Comparison of ENCODE assay signal across 1 cellular context in the genomic region with DNA sequence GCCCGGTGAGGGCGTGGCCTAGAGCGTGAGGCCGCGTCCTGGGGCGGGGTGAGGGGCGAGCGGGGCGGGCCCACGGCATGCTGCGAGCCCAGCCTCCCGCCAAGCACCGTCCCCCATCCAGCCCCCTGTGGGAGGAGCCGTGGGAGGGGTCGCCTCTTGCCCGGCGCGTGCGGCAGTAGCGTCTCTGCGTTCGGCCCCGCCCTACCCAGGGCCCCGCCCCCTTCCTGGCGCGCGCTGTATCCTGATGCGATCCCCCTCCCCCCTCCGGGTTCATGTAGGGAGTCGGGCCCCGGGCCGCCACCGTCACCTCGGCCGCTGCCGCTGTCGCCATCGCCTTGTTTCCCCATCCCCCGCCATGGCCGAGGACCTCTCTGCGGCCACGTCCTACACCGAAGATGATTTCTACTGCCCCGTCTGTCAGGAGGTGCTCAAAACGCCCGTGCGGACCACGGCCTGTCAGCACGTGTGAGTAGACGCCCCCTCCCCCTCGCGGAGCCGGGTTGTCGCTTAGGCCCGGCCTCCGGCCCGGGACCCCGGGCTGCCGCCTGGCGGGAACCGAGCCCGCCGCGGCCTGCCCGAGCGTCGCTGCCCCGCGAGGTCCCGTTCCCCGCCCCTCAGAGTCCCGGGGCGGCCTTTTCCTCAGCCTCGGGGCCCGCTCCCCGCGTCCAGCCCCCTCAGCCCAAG.
TF ChIP-seq lines count a peak whose summit lies in the region.

No MANE protein-coding gene starts in this region.

TF ChIP-seq in HepG2, 621 proteins besides CTCF, POLR2A, EP300 and RAD21 (continued from another document and continues in another):
- TF ChIP-seq, protein P1, sequence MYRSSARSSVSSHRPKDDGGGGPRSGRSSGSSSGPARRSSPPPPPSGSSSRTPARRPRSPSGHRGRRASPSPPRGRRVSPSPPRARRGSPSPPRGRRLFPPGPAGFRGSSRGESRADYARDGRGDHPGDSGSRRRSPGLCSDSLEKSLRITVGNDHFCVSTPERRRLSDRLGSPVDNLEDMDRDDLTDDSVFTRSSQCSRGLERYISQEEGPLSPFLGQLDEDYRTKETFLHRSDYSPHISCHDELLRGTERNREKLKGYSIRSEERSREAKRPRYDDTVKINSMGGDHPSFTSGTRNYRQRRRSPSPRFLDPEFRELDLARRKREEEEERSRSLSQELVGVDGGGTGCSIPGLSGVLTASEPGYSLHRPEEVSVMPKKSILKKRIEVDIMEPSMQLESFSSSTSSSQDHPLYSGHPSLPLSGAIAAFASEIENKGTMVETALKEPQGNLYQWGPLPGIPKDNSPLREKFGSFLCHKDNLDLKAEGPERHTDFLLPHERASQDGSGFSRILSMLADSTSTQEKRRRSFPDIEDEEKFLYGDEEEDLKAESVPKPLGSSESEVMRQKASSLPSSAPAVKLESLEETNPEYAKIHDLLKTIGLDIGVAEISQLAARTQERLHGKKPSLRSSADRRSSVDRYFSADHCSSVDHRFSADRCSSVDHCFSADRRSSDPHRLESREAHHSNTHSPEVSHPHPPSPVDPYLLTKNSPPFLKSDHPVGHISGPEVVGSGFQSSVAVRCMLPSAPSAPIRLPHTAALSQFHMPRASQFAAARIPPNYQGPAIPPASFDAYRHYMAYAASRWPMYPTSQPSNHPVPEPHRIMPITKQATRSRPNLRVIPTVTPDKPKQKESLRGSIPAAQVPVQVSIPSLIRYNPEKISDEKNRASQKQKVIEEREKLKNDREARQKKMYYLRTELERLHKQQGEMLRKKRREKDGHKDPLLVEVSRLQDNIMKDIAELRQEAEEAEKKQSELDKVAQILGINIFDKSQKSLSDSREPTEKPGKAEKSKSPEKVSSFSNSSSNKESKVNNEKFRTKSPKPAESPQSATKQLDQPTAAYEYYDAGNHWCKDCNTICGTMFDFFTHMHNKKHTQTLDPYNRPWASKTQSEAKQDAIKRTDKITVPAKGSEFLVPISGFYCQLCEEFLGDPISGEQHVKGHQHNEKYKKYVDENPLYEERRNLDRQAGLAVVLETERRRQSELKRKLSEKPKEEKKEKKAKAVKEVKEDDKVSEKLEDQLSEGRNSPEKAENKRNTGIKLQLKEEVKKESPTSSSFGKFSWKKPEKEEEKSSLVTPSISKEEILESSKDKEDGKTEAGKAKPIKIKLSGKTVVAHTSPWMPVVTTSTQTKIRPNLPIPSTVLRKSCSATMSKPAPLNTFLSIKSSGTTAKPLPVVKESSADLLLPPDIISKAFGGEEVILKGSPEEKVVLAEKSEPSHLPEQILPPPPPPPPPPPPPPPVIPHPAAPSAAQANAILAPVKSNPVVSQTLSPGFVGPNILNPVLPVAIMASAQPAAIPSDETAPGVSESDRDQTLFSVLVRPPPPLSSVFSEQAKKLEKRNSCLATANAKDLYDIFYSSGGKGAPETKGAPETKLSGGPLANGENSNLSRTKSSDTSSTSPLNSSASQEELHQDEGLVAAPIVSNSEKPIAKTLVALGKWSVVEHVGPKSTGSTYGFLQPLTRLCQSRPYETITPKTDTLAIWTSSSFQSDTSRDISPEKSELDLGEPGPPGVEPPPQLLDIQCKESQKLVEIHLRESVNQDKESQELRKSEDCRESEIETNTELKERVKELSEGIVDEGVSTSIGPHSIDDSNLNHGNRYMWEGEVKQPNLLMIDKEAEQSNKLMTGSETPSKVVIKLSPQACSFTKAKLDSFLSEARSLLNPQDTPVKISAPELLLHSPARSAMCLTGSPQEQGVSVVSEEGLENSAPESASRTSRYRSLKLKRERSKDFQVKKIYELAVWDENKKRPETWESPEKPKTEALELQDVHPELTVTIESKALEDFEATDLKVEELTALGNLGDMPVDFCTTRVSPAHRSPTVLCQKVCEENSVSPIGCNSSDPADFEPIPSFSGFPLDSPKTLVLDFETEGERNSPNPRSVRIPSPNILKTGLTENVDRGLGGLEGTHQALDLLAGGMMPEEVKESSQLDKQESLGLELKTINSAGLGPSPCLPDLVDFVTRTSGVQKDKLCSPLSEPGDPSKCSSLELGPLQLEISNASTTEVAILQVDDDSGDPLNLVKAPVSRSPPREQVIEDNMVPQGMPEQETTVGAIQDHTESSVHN (CRISPR knock-in tag; IDR thresholded peaks at IDR 0.05) = no peak
- no peak for TF ChIP-seq FOSL1 (CRISPR knock-in tag; IDR thresholded peaks at IDR 0.05; ENCODE audit: borderline replicate concordance)
- no peak for TF ChIP-seq RXRB (CRISPR knock-in tag; IDR thresholded peaks at IDR 0.05; ENCODE audit: borderline replicate concordance)
- TF ChIP-seq, protein P2, sequence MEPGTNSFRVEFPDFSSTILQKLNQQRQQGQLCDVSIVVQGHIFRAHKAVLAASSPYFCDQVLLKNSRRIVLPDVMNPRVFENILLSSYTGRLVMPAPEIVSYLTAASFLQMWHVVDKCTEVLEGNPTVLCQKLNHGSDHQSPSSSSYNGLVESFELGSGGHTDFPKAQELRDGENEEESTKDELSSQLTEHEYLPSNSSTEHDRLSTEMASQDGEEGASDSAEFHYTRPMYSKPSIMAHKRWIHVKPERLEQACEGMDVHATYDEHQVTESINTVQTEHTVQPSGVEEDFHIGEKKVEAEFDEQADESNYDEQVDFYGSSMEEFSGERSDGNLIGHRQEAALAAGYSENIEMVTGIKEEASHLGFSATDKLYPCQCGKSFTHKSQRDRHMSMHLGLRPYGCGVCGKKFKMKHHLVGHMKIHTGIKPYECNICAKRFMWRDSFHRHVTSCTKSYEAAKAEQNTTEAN (CRISPR knock-in tag; conservative IDR thresholded peaks at IDR 0.05) = no peak
- no peak; the same call in 1 of the 2 replicates for TF ChIP-seq IRF2 (CRISPR knock-in tag; IDR thresholded peaks at IDR 0.05)
- TF ChIP-seq SNAI1 (CRISPR knock-in tag; IDR thresholded peaks at IDR 0.05; ENCODE audit: borderline replicate concordance) = no peak
- TF ChIP-seq, protein P3, sequence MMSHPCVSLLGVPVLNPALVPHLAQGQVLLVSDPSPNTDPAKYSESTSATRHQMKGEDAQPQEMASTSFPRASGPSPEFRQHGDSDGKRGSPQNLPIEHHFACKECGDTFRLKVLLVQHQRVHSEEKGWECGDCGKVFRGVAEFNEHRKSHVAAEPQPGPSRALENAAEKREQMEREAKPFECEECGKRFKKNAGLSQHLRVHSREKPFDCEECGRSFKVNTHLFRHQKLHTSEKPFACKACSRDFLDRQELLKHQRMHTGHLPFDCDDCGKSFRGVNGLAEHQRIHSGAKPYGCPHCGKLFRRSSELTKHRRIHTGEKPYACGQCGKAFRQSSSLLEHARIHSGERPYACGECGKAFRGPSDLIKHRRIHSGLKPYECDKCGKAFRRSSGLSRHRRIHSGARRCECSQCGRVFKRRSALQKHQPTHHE (CRISPR knock-in tag; IDR thresholded peaks at IDR 0.05; ENCODE audit: borderline replicate concordance) = no peak
- TF ChIP-seq ZNF343 (CRISPR knock-in tag; IDR thresholded peaks at IDR 0.05) = no peak
- TF ChIP-seq FOXO1 (CRISPR knock-in tag; IDR thresholded peaks at IDR 0.05) = no peak; the same call in 1 of the 2 replicates
- no peak for TF ChIP-seq MIER3 (CRISPR knock-in tag; IDR thresholded peaks at IDR 0.05; ENCODE audit: borderline replicate concordance)
- no peak for TF ChIP-seq ZNF724P (CRISPR knock-in tag; IDR thresholded peaks at IDR 0.05; ENCODE audit: borderline replicate concordance)
- TF ChIP-seq IKZF1 (IDR thresholded peaks at IDR 0.05) = no peak
- no peak for TF ChIP-seq ZNF546 (CRISPR knock-in tag; conservative IDR thresholded peaks at IDR 0.05)
- TF ChIP-seq, protein P4, sequence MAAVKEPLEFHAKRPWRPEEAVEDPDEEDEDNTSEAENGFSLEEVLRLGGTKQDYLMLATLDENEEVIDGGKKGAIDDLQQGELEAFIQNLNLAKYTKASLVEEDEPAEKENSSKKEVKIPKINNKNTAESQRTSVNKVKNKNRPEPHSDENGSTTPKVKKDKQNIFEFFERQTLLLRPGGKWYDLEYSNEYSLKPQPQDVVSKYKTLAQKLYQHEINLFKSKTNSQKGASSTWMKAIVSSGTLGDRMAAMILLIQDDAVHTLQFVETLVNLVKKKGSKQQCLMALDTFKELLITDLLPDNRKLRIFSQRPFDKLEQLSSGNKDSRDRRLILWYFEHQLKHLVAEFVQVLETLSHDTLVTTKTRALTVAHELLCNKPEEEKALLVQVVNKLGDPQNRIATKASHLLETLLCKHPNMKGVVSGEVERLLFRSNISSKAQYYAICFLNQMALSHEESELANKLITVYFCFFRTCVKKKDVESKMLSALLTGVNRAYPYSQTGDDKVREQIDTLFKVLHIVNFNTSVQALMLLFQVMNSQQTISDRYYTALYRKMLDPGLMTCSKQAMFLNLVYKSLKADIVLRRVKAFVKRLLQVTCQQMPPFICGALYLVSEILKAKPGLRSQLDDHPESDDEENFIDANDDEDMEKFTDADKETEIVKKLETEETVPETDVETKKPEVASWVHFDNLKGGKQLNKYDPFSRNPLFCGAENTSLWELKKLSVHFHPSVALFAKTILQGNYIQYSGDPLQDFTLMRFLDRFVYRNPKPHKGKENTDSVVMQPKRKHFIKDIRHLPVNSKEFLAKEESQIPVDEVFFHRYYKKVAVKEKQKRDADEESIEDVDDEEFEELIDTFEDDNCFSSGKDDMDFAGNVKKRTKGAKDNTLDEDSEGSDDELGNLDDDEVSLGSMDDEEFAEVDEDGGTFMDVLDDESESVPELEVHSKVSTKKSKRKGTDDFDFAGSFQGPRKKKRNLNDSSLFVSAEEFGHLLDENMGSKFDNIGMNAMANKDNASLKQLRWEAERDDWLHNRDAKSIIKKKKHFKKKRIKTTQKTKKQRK (IDR thresholded peaks at IDR 0.05; ENCODE audit: low read length) = no peak
- no peak for TF ChIP-seq NR2F2 (IDR thresholded peaks at IDR 0.05; ENCODE audit: borderline replicate concordance, low read depth)
- TF ChIP-seq, protein P5, sequence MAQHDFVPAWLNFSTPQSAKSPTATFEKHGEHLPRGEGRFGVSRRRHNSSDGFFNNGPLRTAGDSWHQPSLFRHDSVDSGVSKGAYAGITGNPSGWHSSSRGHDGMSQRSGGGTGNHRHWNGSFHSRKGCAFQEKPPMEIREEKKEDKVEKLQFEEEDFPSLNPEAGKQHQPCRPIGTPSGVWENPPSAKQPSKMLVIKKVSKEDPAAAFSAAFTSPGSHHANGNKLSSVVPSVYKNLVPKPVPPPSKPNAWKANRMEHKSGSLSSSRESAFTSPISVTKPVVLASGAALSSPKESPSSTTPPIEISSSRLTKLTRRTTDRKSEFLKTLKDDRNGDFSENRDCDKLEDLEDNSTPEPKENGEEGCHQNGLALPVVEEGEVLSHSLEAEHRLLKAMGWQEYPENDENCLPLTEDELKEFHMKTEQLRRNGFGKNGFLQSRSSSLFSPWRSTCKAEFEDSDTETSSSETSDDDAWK (CRISPR knock-in tag; IDR thresholded peaks at IDR 0.05) = no peak
- TF ChIP-seq, protein P6, sequence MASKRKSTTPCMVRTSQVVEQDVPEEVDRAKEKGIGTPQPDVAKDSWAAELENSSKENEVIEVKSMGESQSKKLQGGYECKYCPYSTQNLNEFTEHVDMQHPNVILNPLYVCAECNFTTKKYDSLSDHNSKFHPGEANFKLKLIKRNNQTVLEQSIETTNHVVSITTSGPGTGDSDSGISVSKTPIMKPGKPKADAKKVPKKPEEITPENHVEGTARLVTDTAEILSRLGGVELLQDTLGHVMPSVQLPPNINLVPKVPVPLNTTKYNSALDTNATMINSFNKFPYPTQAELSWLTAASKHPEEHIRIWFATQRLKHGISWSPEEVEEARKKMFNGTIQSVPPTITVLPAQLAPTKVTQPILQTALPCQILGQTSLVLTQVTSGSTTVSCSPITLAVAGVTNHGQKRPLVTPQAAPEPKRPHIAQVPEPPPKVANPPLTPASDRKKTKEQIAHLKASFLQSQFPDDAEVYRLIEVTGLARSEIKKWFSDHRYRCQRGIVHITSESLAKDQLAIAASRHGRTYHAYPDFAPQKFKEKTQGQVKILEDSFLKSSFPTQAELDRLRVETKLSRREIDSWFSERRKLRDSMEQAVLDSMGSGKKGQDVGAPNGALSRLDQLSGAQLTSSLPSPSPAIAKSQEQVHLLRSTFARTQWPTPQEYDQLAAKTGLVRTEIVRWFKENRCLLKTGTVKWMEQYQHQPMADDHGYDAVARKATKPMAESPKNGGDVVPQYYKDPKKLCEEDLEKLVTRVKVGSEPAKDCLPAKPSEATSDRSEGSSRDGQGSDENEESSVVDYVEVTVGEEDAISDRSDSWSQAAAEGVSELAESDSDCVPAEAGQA (IDR thresholded peaks at IDR 0.05; ENCODE audit: low read depth) = no peak
- TF ChIP-seq, protein P6 (CRISPR knock-in tag; IDR thresholded peaks at IDR 0.05; ENCODE audit: borderline replicate concordance) = no peak
- no peak; the same call in 1 of the 2 replicates for TF ChIP-seq RFXAP (CRISPR knock-in tag; IDR thresholded peaks at IDR 0.05; ENCODE audit: borderline replicate concordance)
- no peak for TF ChIP-seq NBN (conservative IDR thresholded peaks at IDR 0.05)
- TF ChIP-seq ZNF883 (CRISPR knock-in tag; IDR thresholded peaks at IDR 0.05; ENCODE audit: not compliant biosample characterization) = no peak
- no peak for TF ChIP-seq FOXJ3 (CRISPR knock-in tag; IDR thresholded peaks at IDR 0.05; ENCODE audit: borderline replicate concordance)
- TF ChIP-seq, protein P7, sequence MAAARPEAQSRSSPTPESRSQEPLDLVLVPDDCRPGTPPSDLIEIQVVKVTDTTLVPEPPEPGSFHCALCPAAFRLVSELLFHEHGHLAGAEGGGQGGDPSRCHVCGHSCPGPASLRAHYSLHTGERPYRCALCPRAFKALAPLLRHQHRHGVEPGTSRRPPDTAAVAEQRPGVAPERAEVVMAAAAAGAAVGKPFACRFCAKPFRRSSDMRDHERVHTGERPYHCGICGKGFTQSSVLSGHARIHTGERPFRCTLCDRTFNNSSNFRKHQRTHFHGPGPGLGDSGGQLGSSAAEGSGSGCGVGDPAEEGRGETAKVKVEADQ (CRISPR knock-in tag; IDR thresholded peaks at IDR 0.05; ENCODE audit: borderline replicate concordance) = no peak
